1 cellular context compared by ENCODE assay signal in genomic region chr4:118835896-118836762, GRCh38.
TF ChIP-seq lines count a peak whose summit lies in the region.

SEC24D (minus strand) TSS chr4:118836126; CDS start chr4:118833696, 2,430 bp downstream.

TF ChIP-seq in HepG2, 621 proteins besides CTCF, POLR2A, EP300 and RAD21 (continued from another document):
- TF ChIP-seq ATF5 (CRISPR knock-in tag; IDR thresholded peaks at IDR 0.05; ENCODE audit: low read depth) (no peak), ZNF609 (CRISPR knock-in tag; IDR thresholded peaks at IDR 0.05; ENCODE audit: borderline replicate concordance) (0 out of 2 replicates have a peak, but pooled peaks have one; percentile 40), ZNF577 (CRISPR knock-in tag; IDR thresholded peaks at IDR 0.05; ENCODE audit: borderline replicate concordance, low read depth) (no peak), PTBP1 (IDR thresholded peaks at IDR 0.05; ENCODE audit: low read depth, low read length, poor library complexity, severe bottlenecking) (peak; percentile 44), NFKBIZ (CRISPR knock-in tag; IDR thresholded peaks at IDR 0.05) (no peak), RBM22 (optimal IDR thresholded peaks at IDR 0.05; ENCODE audit: low read length) (no peak), ZNF781 (CRISPR knock-in tag; IDR thresholded peaks at IDR 0.05; ENCODE audit: borderline replicate concordance, not compliant biosample characterization) (peak; percentile 23), SIX1 (CRISPR knock-in tag; IDR thresholded peaks at IDR 0.05; ENCODE audit: borderline replicate concordance) (no peak), PREB (CRISPR knock-in tag; IDR thresholded peaks at IDR 0.05) (no peak), ZNF251 (CRISPR knock-in tag; IDR thresholded peaks at IDR 0.05) (no peak), ZSCAN31 (CRISPR knock-in tag; IDR thresholded peaks at IDR 0.05; ENCODE audit: low read depth) (no peak), ZNF766 (CRISPR knock-in tag; IDR thresholded peaks at IDR 0.05; ENCODE audit: borderline replicate concordance) (peak; percentile 21; the same call in 1 of the 2 replicates), RERE (CRISPR knock-in tag; IDR thresholded peaks at IDR 0.05; ENCODE audit: low read depth) (no peak), YEATS4 (CRISPR knock-in tag; IDR thresholded peaks at IDR 0.05; ENCODE audit: borderline replicate concordance) (peak; percentile 80; the same call in 1 of the 2 replicates), ZNF792 (CRISPR knock-in tag; IDR thresholded peaks at IDR 0.05) (no peak), TFDP1 (CRISPR knock-in tag; IDR thresholded peaks at IDR 0.05; ENCODE audit: borderline replicate concordance) (peak; percentile 10; the same call in 1 of the 2 replicates), CSRNP2 (CRISPR knock-in tag; conservative IDR thresholded peaks at IDR 0.05; ENCODE audit: low read depth) (no peak)
